In the genomic region with DNA sequence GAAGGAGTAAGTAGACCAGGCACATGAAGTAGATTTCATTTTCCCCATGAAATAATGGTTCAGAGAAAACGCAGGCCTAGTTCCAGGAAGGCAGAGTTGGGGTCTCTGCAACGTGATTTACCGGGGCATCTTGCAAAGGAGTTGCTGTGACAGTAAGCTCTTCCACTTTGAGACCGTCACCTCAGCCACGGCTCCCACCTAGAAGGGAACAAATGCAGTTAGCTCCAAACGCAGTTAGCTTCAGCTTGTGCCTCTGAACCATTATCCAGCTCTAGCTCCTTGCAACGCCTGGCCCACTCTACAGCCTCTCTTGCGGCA, we compare ENCODE assay signal across 8 cellular contexts. TPM values are rescaled to one million over a fixed set of nuclear protein-coding genes. Genes with fewer than 3 reads are reported as not detected.
DNase-seq lines count a peak whose midpoint lies in the region; FAIRE-seq and TF ChIP-seq lines count a peak whose summit lies in the region.
"Had no signal": no experiment of that assay in that cellular context is flagged by ENCODE, and none has a peak within 500 bp of the region (broad histone marks: within the 10 kb centered on the region; RNA-seq: fewer than 3 reads in every experiment).

No MANE protein-coding gene starts in this region.

- no peak for DNase-seq in HL-60 (ENCODE audit: low read depth in 1 of 2, low spot score in 1 of 2)
- DNase-seq in activated naive CD8-positive, alpha-beta T cell treated with anti-CD3 and anti-CD28 coated beads for 36 hours, result no peak
- DNase-seq in EL, result no peak
- no peak for DNase-seq in NCI-H82 treated with DMSO at 0.1 percent for 48 hours (lab: John Stamatoyannopoulos, UW; ENCODE audit: unreplicated experiment)
- DNase-seq in RCC 7860 (ENCODE audit: low spot score), result no peak

- peak overlapping the region; percentile 99 for H3K4me3 Mint-ChIP-seq in activated naive CD8-positive, alpha-beta T cell treated with anti-CD3 and anti-CD28 coated beads for 36 hours

- H3K36me3 Mint-ChIP-seq in activated naive CD8-positive, alpha-beta T cell treated with anti-CD3 and anti-CD28 coated beads for 36 hours, result peaks cover 64% of the 10 kb centered on the region

- H3K36me3 ChIP-seq in iPS-20b (ENCODE audit: insufficient read depth, low read depth, low read length) (peaks cover 49% of the 10 kb centered on the region), stomach smooth muscle (ENCODE audit: control insufficient read depth in 2 of 2, insufficient read depth in 2 of 2, low read length in 2 of 2) (peaks cover 13 to 35% of the 10 kb centered on the region in 2 donors)

- H3K9me3 ChIP-seq in iPS-20b (ENCODE audit: insufficient read depth, low read depth, low read length), result no peaks in the 10 kb centered on the region
- H3K9me3 ChIP-seq in stomach smooth muscle (ENCODE audit: control insufficient read depth in 2 of 2, low read length in 2 of 2), result no peaks in the 10 kb centered on the region

- peak overlapping the region; percentile 100 for H3K27ac Mint-ChIP-seq in activated naive CD8-positive, alpha-beta T cell treated with anti-CD3 and anti-CD28 coated beads for 36 hours

- no peaks in the 10 kb centered on the region for H3K27me3 ChIP-seq in HL-60 (ENCODE audit: insufficient read depth, poor library complexity, severe bottlenecking)
- H3K27me3 ChIP-seq in iPS-20b (ENCODE audit: insufficient read depth, low read length), result no peaks in the 10 kb centered on the region
- no peaks in the 10 kb centered on the region for H3K27me3 ChIP-seq in stomach smooth muscle (ENCODE audit: control insufficient read depth in 1 of 2, insufficient read depth in 2 of 2, low read length in 2 of 2)

- no peak for TF ChIP-seq CTCF in HL-60 (IDR thresholded peaks at IDR 0.05; ENCODE audit: insufficient read depth, low read length)

- peak overlapping the region; percentile 100 for H3K9ac ChIP-seq in iPS-20b (ENCODE audit: low read depth, low read length)
- peak overlapping the region; percentile 85 to 99 for H3K9ac ChIP-seq in stomach smooth muscle (ENCODE audit: low read length in 2 of 2)

- H3K4me1 ChIP-seq in iPS-20b (ENCODE audit: insufficient read depth, low read length), result peaks cover 10% of the 10 kb centered on the region; the same call in 1 of the 2 replicates
- H3K4me1 ChIP-seq in stomach smooth muscle (ENCODE audit: control insufficient read depth, insufficient read depth, low read length), result peaks cover 11% of the 10 kb centered on the region

- H3K4me1 Mint-ChIP-seq in activated naive CD8-positive, alpha-beta T cell treated with anti-CD3 and anti-CD28 coated beads for 36 hours, result peaks cover 61% of the 10 kb centered on the region

- H3K9me3 Mint-ChIP-seq in activated naive CD8-positive, alpha-beta T cell treated with anti-CD3 and anti-CD28 coated beads for 36 hours, result no peaks in the 10 kb centered on the region

- H3K27ac ChIP-seq in HL-60 (replicated peaks) (peak overlapping the region; percentile 90), iPS-20b (ENCODE audit: low read length) (peak overlapping the region; percentile 98), stomach smooth muscle (ENCODE audit: low read length) (peak overlapping the region; percentile 97)

- peaks cover 7% of the 10 kb centered on the region for H3K27me3 Mint-ChIP-seq in activated naive CD8-positive, alpha-beta T cell treated with anti-CD3 and anti-CD28 coated beads for 36 hours

- H3K4me3 ChIP-seq in HL-60 (replicated peaks; ENCODE audit: insufficient read depth, low read length) (peak overlapping the region; percentile 83), iPS-20b (ENCODE audit: low read length) (peak overlapping the region; percentile 100), stomach smooth muscle (ENCODE audit: low read length in 2 of 2) (peak overlapping the region; percentile 75 to 90)

- FAIRE-seq in RCC 7860 (lab: Jason Lieb, UNC), result no peak

RNA-seq across cellular contexts. Expression of a gene that starts 7.0 kb away (rescaled TPM):
- 100 to 1,000 TPM; 302 to 306 TPM for total RNA-seq in activated naive CD8-positive, alpha-beta T cell treated with anti-CD3 and anti-CD28 coated beads for 36 hours
- total RNA-seq: HT1080 had no signal

RNA-seq across cellular contexts. Expression of a gene that starts 14.1 kb away (rescaled TPM):
- 10 to 100 TPM; 50.8 to 51.6 TPM for total RNA-seq in activated naive CD8-positive, alpha-beta T cell treated with anti-CD3 and anti-CD28 coated beads for 36 hours
